1 cellular context compared by ENCODE assay signal in genomic region chr10:49837096-49837495, GRCh38.
TF ChIP-seq lines count a peak whose summit lies in the region.

No MANE protein-coding gene starts in this region.

TF ChIP-seq in HepG2, 621 proteins besides CTCF, POLR2A, EP300 and RAD21 (continued from another document):
- TF ChIP-seq ARID5B (CRISPR knock-in tag; IDR thresholded peaks at IDR 0.05) = peak; percentile 63
